Comparison of ENCODE assay signal across 19 cellular contexts in genomic region chr4:174389439-174389838, GRCh38.
DNase-seq lines count a peak whose midpoint lies in the region; FAIRE-seq and TF ChIP-seq lines count a peak whose summit lies in the region.
"Had no signal": no experiment of that assay in that cellular context is flagged by ENCODE, and none has a peak within 500 bp of the region (broad histone marks: within the 10 kb centered on the region; RNA-seq: fewer than 3 reads in every experiment).

No MANE protein-coding gene starts in this region.

- H3F3A ChIP-seq in PC-9 (ENCODE audit: insufficient read depth, low read depth): no peaks in the 10 kb centered on the region

- H3K4me1 ChIP-seq in Caco-2 (peaks cover 40% of the 10 kb centered on the region), small intestine (ENCODE audit: control insufficient read depth in 2 of 2, insufficient read depth in 1 of 2, low read depth in 1 of 2, low read length in 1 of 2) (no peaks in the 10 kb centered on the region), PC-9 (replicated peaks; ENCODE audit: insufficient read depth) (no peaks in the 10 kb centered on the region)

- H3K27me3 Mint-ChIP-seq in Caco-2 (ENCODE audit: insufficient read depth, unreplicated experiment): no peaks in the 10 kb centered on the region

- BruUV-seq in Caco-2 (replicated peaks; lab: Mats Ljungman, UMichigan): no TSS peak
- no TSS peak for BruUV-seq in PC-9 (replicated peaks; lab: Mats Ljungman, UMichigan)

- FAIRE-seq in bronchial epithelial cell (lab: Jason Lieb, UNC): no peak
- FAIRE-seq in small intestine (lab: Jason Lieb, UNC): no peak
- FAIRE-seq: G401.6, GM18507 had no signal

- no peaks in the 10 kb centered on the region for H3K9me2 ChIP-seq in PC-9 (ENCODE audit: insufficient read depth)

- no peaks in the 10 kb centered on the region for H3K36me3 Mint-ChIP-seq in Caco-2 (ENCODE audit: insufficient read depth, unreplicated experiment)
- H3K36me3 Mint-ChIP-seq: CD8-positive, alpha-beta T cell had no signal

- no peak overlapping the region for H3K4me2 ChIP-seq in PC-9

- H3K9me3 ChIP-seq in Caco-2 (0 out of 2 replicates have a peak, but pooled peaks cover 3% of the 10 kb centered on the region), small intestine (ENCODE audit: control insufficient read depth, low read depth) (no peaks in the 10 kb centered on the region), PC-9 (ENCODE audit: insufficient read depth, low read depth) (no peaks in the 10 kb centered on the region)

- peaks cover 13% of the 10 kb centered on the region for H3K4me1 Mint-ChIP-seq in Caco-2 (ENCODE audit: low read depth, unreplicated experiment)

- H3K27ac ChIP-seq in small intestine (ENCODE audit: low read depth in 1 of 2, low read length in 1 of 2): no peak overlapping the region
- no peak overlapping the region for H3K27ac ChIP-seq in PC-9

- CTCF ChIA-PET in Caco-2 (lab: Charles Lee) (no interaction called here), PC-9 (lab: Charles Lee) (no interaction called here)

- TF ChIP-seq CTCF in Caco-2 (IDR thresholded peaks at IDR 0.05; ENCODE audit: insufficient read depth in 1 of 2, low read depth in 1 of 2, low read length in 1 of 2, severe bottlenecking in 1 of 2, unreplicated experiment in 1 of 2): no peak
- no peak for TF ChIP-seq CTCF in bronchial epithelial cell (IDR thresholded peaks at IDR 0.05; ENCODE audit: insufficient read depth, low read length, severe bottlenecking)
- TF ChIP-seq CTCF in PC-9 (conservative IDR thresholded peaks at IDR 0.05): no peak

- 27 to 60% (median 44%) methylated on average over 1 of the region's 1 CpG for whole genome bisulfite sequencing in small intestine, 3 donors

- POLR2A ChIA-PET in Caco-2 (lab: Charles Lee): no interaction called here
- POLR2A ChIA-PET in PC-9 (lab: Charles Lee; ENCODE audit: unreplicated experiment): no interaction called here

- no peaks in the 10 kb centered on the region for H3K9me3 Mint-ChIP-seq in Caco-2 (ENCODE audit: unreplicated experiment)
- H3K9me3 Mint-ChIP-seq: CD8-positive, alpha-beta T cell had no signal

- H4K20me1 ChIP-seq in PC-9 (ENCODE audit: insufficient read depth): no peaks in the 10 kb centered on the region

- H3K27ac Mint-ChIP-seq in Caco-2 (ENCODE audit: unreplicated experiment): peak overlapping the region; percentile 19
- H3K27ac Mint-ChIP-seq: CD8-positive, alpha-beta T cell had no signal

- intact Hi-C loops in Caco-2 (cut with micrococcal nuclease; ENCODE audit: unreplicated experiment): no loop called here
- intact Hi-C loops in PC-9 (cut with micrococcal nuclease; ENCODE audit: unreplicated experiment): no loop called here

- H3K36me3 ChIP-seq in Caco-2 (ENCODE audit: control insufficient read depth, insufficient read depth, low read length) (no peaks in the 10 kb centered on the region), bronchial epithelial cell (ENCODE audit: control insufficient read depth, insufficient read depth, low read length) (no peaks in the 10 kb centered on the region), small intestine (ENCODE audit: control insufficient read depth in 2 of 2, insufficient read depth in 2 of 2, low read length in 2 of 2) (no peaks in the 10 kb centered on the region), PC-9 (ENCODE audit: low read depth) (no peaks in the 10 kb centered on the region)

- no peak overlapping the region for H2AFZ ChIP-seq in PC-9

- no peaks in the 10 kb centered on the region for H3K79me2 ChIP-seq in PC-9 (ENCODE audit: low read depth)

- DNase-seq in Caco-2: no peak
- peak; percentile 28 for DNase-seq in HPDE6-E6E7 (ENCODE audit: extremely low spot score)
- DNase-seq in bronchial epithelial cell (ENCODE audit: low read depth): peak; percentile 72
- peak; percentile 56 for DNase-seq in small intestine
- DNase-seq in PC-9: no peak
- no peak for DNase-seq in effector CD8-positive, alpha-beta T cell (lab: John Stamatoyannopoulos, UW)
- DNase-seq in activated T-cell treated with anti-CD3 and anti-CD28 coated beads for 4 hours: no peak
- DNase-seq in effector CD4-positive, alpha-beta T cell: no peak
- DNase-seq: CD8-positive, alpha-beta T cell; HCEC 1CT; IMR-90; NCI-H1694; NCI-H2081 treated with DMSO at 0.1 percent for 48 hours; NCI-H2171 treated with DMSO at 0.1 percent for 48 hours; NCI-H526; OCI-M1; SHP77 had no signal

- no peak overlapping the region for H3K4me3 Mint-ChIP-seq in Caco-2 (ENCODE audit: unreplicated experiment)
- H3K4me3 Mint-ChIP-seq: CD8-positive, alpha-beta T cell had no signal

- no peak overlapping the region for H3K4me3 ChIP-seq in Caco-2 (ENCODE audit: low read depth, low read length)
- H3K4me3 ChIP-seq in bronchial epithelial cell (ENCODE audit: low read depth, low read length): no peak overlapping the region
- no peak overlapping the region for H3K4me3 ChIP-seq in small intestine (ENCODE audit: low read depth in 1 of 2, low read length in 2 of 2)
- no peak overlapping the region for H3K4me3 ChIP-seq in PC-9

- no peaks in the 10 kb centered on the region for H3K27me3 ChIP-seq in Caco-2 (replicated peaks; ENCODE audit: control insufficient read depth, insufficient read depth, low read length)
- no peaks in the 10 kb centered on the region for H3K27me3 ChIP-seq in bronchial epithelial cell (ENCODE audit: control insufficient read depth, insufficient read depth, low read length)
- no peaks in the 10 kb centered on the region for H3K27me3 ChIP-seq in small intestine (ENCODE audit: control insufficient read depth in 2 of 2, insufficient read depth in 2 of 2, low read length in 2 of 2)
- no peaks in the 10 kb centered on the region for H3K27me3 ChIP-seq in PC-9 (ENCODE audit: insufficient read depth, low read depth)

Comparison
In these comparisons a context has a peak if more than half of its experiments do, and no peak if none do; other contexts are left out.
1. DNase-seq: peak in HPDE6-E6E7 (single experiment), bronchial epithelial cell (single experiment) and small intestine (single experiment); none in Caco-2 (0 of 2), PC-9 (0 of 2), effector CD8-positive, alpha-beta T cell (single experiment), activated T-cell treated with anti-CD3 and anti-CD28 coated beads for 4 hours (single experiment) and effector CD4-positive, alpha-beta T cell (single experiment).